Comparison of ENCODE assay signal across 24 cellular contexts in the genomic region with DNA sequence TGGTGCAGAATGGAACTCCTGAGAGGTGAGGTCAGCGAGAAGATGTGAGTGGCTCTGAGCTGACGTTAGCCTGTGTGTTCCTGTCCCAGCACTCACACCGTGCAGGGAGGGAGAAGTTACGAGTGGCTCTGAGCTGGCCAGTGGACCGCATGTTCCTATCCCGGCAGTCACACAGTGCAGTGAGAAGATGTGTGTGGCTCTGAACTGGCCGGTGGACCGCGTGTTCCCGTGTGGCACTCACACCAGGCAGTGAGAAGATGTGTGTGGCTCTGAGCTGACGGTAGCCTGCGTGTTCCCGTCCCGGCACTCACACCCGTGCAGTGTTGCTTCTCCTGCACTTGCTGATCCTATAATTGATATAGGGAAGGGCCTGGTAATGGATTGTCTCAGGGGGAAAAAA. TPM values are rescaled to one million over a fixed set of nuclear protein-coding genes. Genes with fewer than 3 reads are reported as not detected.
DNase-seq lines count a peak whose midpoint lies in the region; ATAC-seq, FAIRE-seq and TF ChIP-seq lines count a peak whose summit lies in the region.
"Had no signal": no experiment of that assay in that cellular context is flagged by ENCODE, and none has a peak within 500 bp of the region (broad histone marks: within the 10 kb centered on the region; RNA-seq: fewer than 3 reads in every experiment).

No MANE protein-coding gene starts in this region.

- no peak overlapping the region for H2BK15ac ChIP-seq in H1 (ENCODE audit: low read length)

- H3K4me1 ChIP-seq in H1 (replicated peaks in 1 of 4; ENCODE audit: control insufficient read depth in 3 of 4, insufficient read depth in 4 of 4, low read length in 3 of 4): peaks cover 2 to 4% (median 3%) of the 10 kb centered on the region in 4 experiments; a peak in 5 of 7 replicates

- H2AFZ ChIP-seq in H1 (ENCODE audit: low read length): peak overlapping the region; percentile 40; the same call in 1 of the 2 replicates

- H3K14ac ChIP-seq in H1 (ENCODE audit: insufficient read length): no peak overlapping the region

- 83% methylated on average over 15 of the region's 15 CpGs; no CpG with 5 or more reads in 1 of the 2 experiments for WGBS in H1 (ENCODE audit: extremely low coverage in 1 of 2, insufficient coverage in 1 of 2, insufficient read length in 1 of 2, insufficient replicate concordance in 2 of 2, low coverage in 1 of 2, low lambda C conversion rate in 2 of 2, missing lambda C conversion rate in 1 of 2), 2 experiments

- no peak for TF ChIP-seq EP300 in H1 (IDR thresholded peaks at IDR 0.05; ENCODE audit: borderline replicate concordance in 1 of 2, low read depth in 2 of 2, low read length in 2 of 2)

- no peak overlapping the region for H3K4me3 Mint-ChIP-seq in nephron progenitor cell
- H3K4me3 Mint-ChIP-seq: activated CD4-positive, alpha-beta memory T cell treated with anti-CD3 and anti-CD28 coated beads for 36 hours; T-helper 1 cell treated with Interleukin-12 subunit alpha and Interleukin-12 subunit beta and Interleukin-4 antibody, amounts not matched to agents 30 μg/mL and 1 μg/mL, for 36 hours had no signal

- no peak overlapping the region for H2BK20ac ChIP-seq in H1 (ENCODE audit: low read length)

- TF ChIP-seq CTCF in H1 (IDR thresholded peaks at IDR 0.05; ENCODE audit: control extremely low read depth in 1 of 3, insufficient read depth in 1 of 3, low read depth in 1 of 3, low read length in 3 of 3): no peak
- no peak for TF ChIP-seq CTCF in nephron progenitor cell (IDR thresholded peaks at IDR 0.05)

- H3K27me3 Mint-ChIP-seq in nephron progenitor cell (ENCODE audit: low read depth, poor library complexity): no peaks in the 10 kb centered on the region
- H3K27me3 Mint-ChIP-seq: activated CD4-positive, alpha-beta memory T cell treated with anti-CD3 and anti-CD28 coated beads for 36 hours had no signal

- H2BK5ac ChIP-seq in H1 (ENCODE audit: low read depth, low read length): no peak overlapping the region

- H3K27me3 ChIP-seq in H1 (replicated peaks in 1 of 4; ENCODE audit: control insufficient read depth in 3 of 4, extremely low read depth in 1 of 4, insufficient read depth in 3 of 4, low read length in 3 of 4): no peaks in the 10 kb centered on the region
- H3K27me3 ChIP-seq: esophagus squamous epithelium, upper lobe of left lung had no signal

- peak; percentile 8 for DNase-seq in NOMO-1 treated with DMSO at 0.1 percent for 48 hours (lab: John Stamatoyannopoulos, UW; ENCODE audit: unreplicated experiment)
- DNase-seq in NOMO-1 treated with dmso at 0.1 percent for 144 hours (lab: John Stamatoyannopoulos, UW; ENCODE audit: unreplicated experiment): no peak
- no peak for DNase-seq in HTR-8/SVneo (ENCODE audit: insufficient read length, low spot score)
- DNase-seq in H1 (ENCODE audit: low read depth in 1 of 2, low spot score in 2 of 2): no peak
- no peak for DNase-seq in nephron progenitor cell
- no peak for DNase-seq in NCI-H1092 (lab: John Stamatoyannopoulos, UW)
- no peak for DNase-seq in NCI-H187 treated with DMSO at 0.1 percent for 48 hours (lab: John Stamatoyannopoulos, UW)
- DNase-seq: 8988T; activated CD4-positive, alpha-beta memory T cell treated with anti-CD3 and anti-CD28 coated beads for 36 hours; activated naive CD4-positive, alpha-beta T cell treated with anti-CD3 and anti-CD28 coated beads, Interleukin-2, amount 50 U/mL, for 16 hours; central memory CD4-positive, alpha-beta T cell; effector CD8-positive, alpha-beta T cell; esophagus squamous epithelium; left cardiac atrium; NCI-H2171; NCI-H69; PC-3; stimulated activated CD4-positive, alpha-beta T cell treated with anti-CD3 and anti-CD28 coated beads, Interleukin-2, amount 100 ng/mL, for 48 hours; upper lobe of left lung had no signal

- H2BK12ac ChIP-seq in H1 (ENCODE audit: low read depth, low read length): no peak overlapping the region

- H4K20me1 ChIP-seq in H1 (replicated peaks in 1 of 2; ENCODE audit: control insufficient read depth in 1 of 2, insufficient read depth in 2 of 2, low read length in 2 of 2): no peaks in the 10 kb centered on the region

- H3K23me2 ChIP-seq in H1 (ENCODE audit: low read depth, low read length): no peaks in the 10 kb centered on the region

- no peak overlapping the region for H3K4me3 ChIP-seq in H1 (ENCODE audit: extremely low read depth in 1 of 4, insufficient read depth in 2 of 4, low read depth in 3 of 4, low read length in 4 of 4)
- H3K4me3 ChIP-seq: esophagus squamous epithelium, prostate gland, smooth muscle cell, upper lobe of left lung had no signal

- POLR2A ChIA-PET in H1 (lab: Charles Lee; ENCODE audit: partially characterized antibody): no interaction called here

- no peak overlapping the region for H3K23ac ChIP-seq in H1 (ENCODE audit: insufficient read length)

- H3K56ac ChIP-seq in H1 (replicated peaks; ENCODE audit: insufficient read length, low read depth, low read length): no peak overlapping the region

- H2BK120ac ChIP-seq in H1 (replicated peaks; ENCODE audit: low read depth, low read length): no peak overlapping the region

- no peak for TF ChIP-seq POLR2A in H1 (IDR thresholded peaks at IDR 0.05; ENCODE audit: control extremely low read depth in 1 of 2, low read depth in 2 of 2, low read length in 2 of 2)

- no peaks in the 10 kb centered on the region for H3K79me1 ChIP-seq in H1 (ENCODE audit: low read depth, low read length)

- CTCF ChIA-PET in H1 (lab: Charles Lee; ENCODE audit: partially characterized antibody): interaction anchor here (0.6 to 1.7 kb wide), 6 partner anchors 37 to 338 kb away, joined by 3 to 6 read pairs (median 4); no protein-coding TSS in a partner anchor

- no peak overlapping the region for H3K18ac ChIP-seq in H1 (ENCODE audit: extremely low read depth, low read length)

- H3K36me3 ChIP-seq in H1 (ENCODE audit: control insufficient read depth in 2 of 4, insufficient read depth in 4 of 4, low read length in 3 of 4): no peaks in the 10 kb centered on the region
- H3K36me3 ChIP-seq: esophagus squamous epithelium, prostate gland, upper lobe of left lung, WERI-Rb-1 had no signal

- no peak overlapping the region for H3K27ac ChIP-seq in H1 (ENCODE audit: low read depth, low read length)
- H3K27ac ChIP-seq: esophagus squamous epithelium, prostate gland, upper lobe of left lung, WERI-Rb-1 had no signal

- H3K79me2 ChIP-seq in H1 (ENCODE audit: control insufficient read depth in 1 of 2, insufficient read depth in 2 of 2, low read length in 2 of 2): no peaks in the 10 kb centered on the region

- H3K4me2 ChIP-seq in H1 (ENCODE audit: insufficient read depth in 1 of 2, low read depth in 2 of 2, low read length in 2 of 2): no peak overlapping the region
- H3K4me2 ChIP-seq: smooth muscle cell had no signal

- H3K27ac Mint-ChIP-seq in nephron progenitor cell: peak overlapping the region; percentile 32
- H3K27ac Mint-ChIP-seq: activated CD4-positive, alpha-beta memory T cell treated with anti-CD3 and anti-CD28 coated beads for 36 hours; T-helper 1 cell treated with Interleukin-12 subunit alpha and Interleukin-12 subunit beta and Interleukin-4 antibody, amounts not matched to agents 30 μg/mL and 1 μg/mL, for 36 hours had no signal

- no peak overlapping the region; the same call in 1 of the 2 replicates for H4K8ac ChIP-seq in H1 (ENCODE audit: extremely low read depth, insufficient read depth, low read length)

- no peaks in the 10 kb centered on the region for H3K9me3 ChIP-seq in H1 (ENCODE audit: insufficient read depth in 2 of 2, low read depth in 1 of 2, low read length in 1 of 2)
- H3K9me3 ChIP-seq: esophagus squamous epithelium, prostate gland, upper lobe of left lung had no signal

- H3K36me3 Mint-ChIP-seq in nephron progenitor cell (ENCODE audit: low read depth): no peaks in the 10 kb centered on the region

- H2AK5ac ChIP-seq in H1 (ENCODE audit: low read depth, low read length): no peak overlapping the region

- no peak overlapping the region for H4K91ac ChIP-seq in H1 (replicated peaks; ENCODE audit: insufficient read length, low read length)

- H4K5ac ChIP-seq in H1 (ENCODE audit: insufficient read length, low read depth, low read length): no peak overlapping the region

- no peak for TF ChIP-seq RAD21 in H1 (IDR thresholded peaks at IDR 0.05 in 1 of 2, conservative IDR thresholded peaks at IDR 0.05 in 1 of 2; ENCODE audit: low read depth in 2 of 2, low read length in 2 of 2)

- H3K9me3 Mint-ChIP-seq in nephron progenitor cell: no peaks in the 10 kb centered on the region
- H3K9me3 Mint-ChIP-seq: activated CD4-positive, alpha-beta memory T cell treated with anti-CD3 and anti-CD28 coated beads for 36 hours; T-helper 1 cell treated with Interleukin-12 subunit alpha and Interleukin-12 subunit beta and Interleukin-4 antibody, amounts not matched to agents 30 μg/mL and 1 μg/mL, for 36 hours had no signal

- FAIRE-seq in HTR-8/SVneo (lab: Jason Lieb, UNC) (peak; percentile 26), H1 (lab: Jason Lieb, UNC) (no peak)

- no peak overlapping the region for H3K4ac ChIP-seq in H1 (replicated peaks; ENCODE audit: insufficient read length, low read depth, low read length)

- H3K4me1 Mint-ChIP-seq in nephron progenitor cell: peaks cover 32% of the 10 kb centered on the region

- H3K9ac ChIP-seq in H1 (replicated peaks in 1 of 4; ENCODE audit: extremely low read depth in 1 of 4, low read depth in 3 of 4, low read length in 3 of 4): no peak overlapping the region

- ATAC-seq in GM18858 (IDR thresholded peaks at IDR 0.05; ENCODE audit: unreplicated experiment): no peak

TF ChIP-seq in H1, 55 proteins besides CTCF, POLR2A, EP300 and RAD21 (continues in another document):
- TF ChIP-seq TAF1 (IDR thresholded peaks at IDR 0.05; ENCODE audit: low read depth, low read length) (no peak), HDAC6 (IDR thresholded peaks at IDR 0.05; ENCODE audit: low read depth, low read length) (no peak), BRCA1 (IDR thresholded peaks at IDR 0.05; ENCODE audit: low read depth, low read length) (no peak), RBBP5 (IDR thresholded peaks at IDR 0.05; ENCODE audit: borderline replicate concordance, low read depth, low read length) (no peak)
- TF ChIP-seq, protein P1, sequence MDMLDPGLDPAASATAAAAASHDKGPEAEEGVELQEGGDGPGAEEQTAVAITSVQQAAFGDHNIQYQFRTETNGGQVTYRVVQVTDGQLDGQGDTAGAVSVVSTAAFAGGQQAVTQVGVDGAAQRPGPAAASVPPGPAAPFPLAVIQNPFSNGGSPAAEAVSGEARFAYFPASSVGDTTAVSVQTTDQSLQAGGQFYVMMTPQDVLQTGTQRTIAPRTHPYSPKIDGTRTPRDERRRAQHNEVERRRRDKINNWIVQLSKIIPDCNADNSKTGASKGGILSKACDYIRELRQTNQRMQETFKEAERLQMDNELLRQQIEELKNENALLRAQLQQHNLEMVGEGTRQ (IDR thresholded peaks at IDR 0.05; ENCODE audit: low read length): no peak

RNA-seq across cellular contexts. Expression of a gene that starts 59.9 kb away (rescaled TPM):
- total RNA-seq in H1 (2021; fragmentation: NEBNext Ultra II Directional; extraction: Animal tissue kit (Norgen Biotek cat#: 25700)): 7.1 and 8.9 TPM in 2 replicates
- 3.8 and 4.8 TPM in 2 replicates for polyA plus RNA-seq in H1 (2011; rRNA removed)
- 6.4 TPM for polyA plus RNA-seq in H1 (2011; cell fraction: cytosol; rRNA removed)
- 11.6 TPM for polyA plus RNA-seq in H1 (2011; cell fraction: nucleus; rRNA removed)
- polyA plus RNA-seq in H1 (2012, experiment 1 of 2): 6.0 to 10.5 TPM (median 6.5 TPM) in 4 replicates
- polyA plus RNA-seq in H1 (2012, experiment 2 of 2): 1.3 TPM
- 8.4 TPM for polyA plus RNA-seq in H1 (2013, experiment 1 of 2)
- 8.8 TPM for polyA plus RNA-seq in H1 (2013, experiment 2 of 2)
- polyA minus RNA-seq in H1 (2011; rRNA and poly(A)+ RNA removed): 2.5 and 2.8 TPM in 2 replicates
- polyA minus RNA-seq in H1 (2011; cell fraction: cytosol; rRNA and poly(A)+ RNA removed): 3.4 TPM
- 8.9 TPM for polyA minus RNA-seq in H1 (2011; cell fraction: nucleus; rRNA and poly(A)+ RNA removed)
